ENCODE assay signal across 16 cellular contexts in the genomic region with DNA sequence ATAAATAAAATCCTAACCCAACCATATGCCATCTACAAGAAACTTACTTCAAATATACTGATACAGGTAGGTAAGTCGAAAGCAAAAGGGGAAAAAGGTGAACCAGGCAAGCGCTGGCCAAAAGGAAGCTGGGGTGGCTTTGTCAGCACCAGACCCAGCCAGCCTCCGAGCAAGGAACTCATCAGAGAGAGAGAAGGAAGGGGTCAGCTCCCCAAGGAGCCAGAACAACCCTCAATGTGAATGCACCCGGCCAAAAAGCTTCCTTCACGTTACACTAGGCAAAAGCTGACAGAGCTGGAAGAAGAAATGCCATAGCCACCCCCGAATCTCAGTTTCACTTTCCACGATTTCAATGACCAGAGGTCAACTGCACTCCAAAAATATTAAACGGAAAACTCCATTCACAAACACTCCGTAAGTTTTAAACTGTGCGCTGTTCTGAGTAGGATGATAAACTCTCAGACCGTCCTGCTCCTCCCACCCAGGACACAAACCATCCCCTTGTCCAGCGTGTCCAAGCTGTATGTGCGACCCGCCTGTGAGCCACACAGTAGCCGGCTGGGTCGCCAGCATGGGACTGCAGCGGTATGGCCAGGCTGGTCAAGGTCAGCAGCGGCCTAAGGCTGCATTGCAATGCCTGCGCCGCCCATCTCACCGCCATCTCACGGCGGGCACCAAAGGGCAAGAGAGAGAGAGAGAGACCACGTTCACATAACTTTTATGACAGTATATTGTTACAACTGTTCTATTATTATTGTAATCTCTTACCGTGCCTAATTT. TPM values are rescaled to one million over a fixed set of nuclear protein-coding genes. Genes with fewer than 3 reads are reported as not detected.
DNase-seq lines count a peak whose midpoint lies in the region; ATAC-seq and TF ChIP-seq lines count a peak whose summit lies in the region.
"Had no signal": no experiment of that assay in that cellular context is flagged by ENCODE, and none has a peak within 500 bp of the region (broad histone marks: within the 10 kb centered on the region; RNA-seq: fewer than 3 reads in every experiment).

No MANE protein-coding gene starts in this region.

- H3K23ac ChIP-seq in mesenchymal stem cell (ENCODE audit: low read length in 2 of 2): peak overlapping the region in 1 of 2 experiments; percentile 74

- peak overlapping the region in 1 of 2 experiments; percentile 54 for H3K4ac ChIP-seq in mesenchymal stem cell (ENCODE audit: low read depth in 1 of 2, low read length in 2 of 2)

- no peak for ATAC-seq in HG02588 (IDR thresholded peaks at IDR 0.05; ENCODE audit: unreplicated experiment)
- ATAC-seq: body of pancreas, foreskin keratinocyte had no signal

- H3K14ac ChIP-seq in mesenchymal stem cell (ENCODE audit: low read length in 2 of 2): peak overlapping the region in 1 of 2 experiments; percentile 82

- 85% methylated on average over 19 of the region's 25 CpGs for WGBS in mesenchymal stem cell
- 49 to 50% methylated on average over 25 of the region's 25 CpGs for WGBS in testis, 2 donors

- H4K91ac ChIP-seq in mesenchymal stem cell (ENCODE audit: low read length): peak overlapping the region; percentile 81

- TF ChIP-seq CTCF in RWPE1 (conservative IDR thresholded peaks at IDR 0.05; ENCODE audit: low read depth) (no peak), testis (IDR thresholded peaks at IDR 0.05) (no peak), foreskin fibroblast (IDR thresholded peaks at IDR 0.05; ENCODE audit: low read depth, low read length) (no peak)

- no peak overlapping the region for H2AK5ac ChIP-seq in mesenchymal stem cell (ENCODE audit: low read length, severe bottlenecking)

- no peaks in the 10 kb centered on the region for H3K27me3 ChIP-seq in mesenchymal stem cell (ENCODE audit: control insufficient read depth in 1 of 2, insufficient read depth in 1 of 2, low read length in 2 of 2)
- H3K27me3 ChIP-seq in testis: no peaks in the 10 kb centered on the region
- H3K27me3 ChIP-seq: body of pancreas, foreskin keratinocyte had no signal

- H3K4me1 ChIP-seq in mesenchymal stem cell (ENCODE audit: control insufficient read depth, insufficient read depth, low read depth, low read length) (peaks cover 32% of the 10 kb centered on the region), testis (peaks cover 15% of the 10 kb centered on the region)

- H3K9ac ChIP-seq in mesenchymal stem cell (ENCODE audit: low read length): peak overlapping the region; percentile 41

- no peak overlapping the region for H2AFZ ChIP-seq in mesenchymal stem cell (ENCODE audit: low read depth, low read length)

- intact Hi-C loops in testis (cut with DNase I; ENCODE audit: low total_unique reads): no loop called here

- TF ChIP-seq POLR2A in testis (IDR thresholded peaks at IDR 0.05): no peak

- H4K8ac ChIP-seq in mesenchymal stem cell (ENCODE audit: low read length): no peak overlapping the region

- H2BK120ac ChIP-seq in mesenchymal stem cell (ENCODE audit: low read depth, low read length): no peak overlapping the region

- no peak for DNase-seq in RWPE1 (ENCODE audit: low spot score)
- peak; percentile 38 for DNase-seq in dermis blood vessel endothelial cell
- peak; percentile 39 for DNase-seq in mesenchymal stem cell
- DNase-seq in testis: no peak
- DNase-seq in SIG-M5 (lab: John Stamatoyannopoulos, UW): no peak
- no peak for DNase-seq in foreskin fibroblast
- no peak for DNase-seq in retina
- DNase-seq: activated B cell treated with CpG ODN at 0.5 μM for 24 hours; activated naive CD4-positive, alpha-beta T cell; DMS153; effector CD4-positive, alpha-beta T cell; foreskin keratinocyte; stimulated activated naive CD4-positive, alpha-beta T cell treated with Interleukin-2 at 50 U/mL for 16 hours had no signal

- H3K36me3 ChIP-seq in mesenchymal stem cell (ENCODE audit: control insufficient read depth in 1 of 2, insufficient read depth in 2 of 2, low read depth in 1 of 2, low read length in 2 of 2) (peaks cover 12 to 34% of the 10 kb centered on the region in 2 experiments), testis (ENCODE audit: low read depth, missing control alignments) (no peaks in the 10 kb centered on the region)

- H2BK15ac ChIP-seq in mesenchymal stem cell (ENCODE audit: low read depth, poor library complexity, severe bottlenecking): no peak overlapping the region

- POLR2A ChIA-PET in RWPE1 (lab: Yijun Ruan, JAX; ENCODE audit: low non-redundant PET): no interaction called here

- H2BK5ac ChIP-seq in mesenchymal stem cell (ENCODE audit: low read depth, low read length, poor library complexity, severe bottlenecking): no peak overlapping the region

- peak overlapping the region in 1 of 2 experiments; percentile 37 for H3K18ac ChIP-seq in mesenchymal stem cell (ENCODE audit: low read depth in 1 of 2, low read length in 2 of 2)

- H3K27ac ChIP-seq in RWPE1 (peak overlapping the region; percentile 82; the same call in 1 of the 2 replicates), mesenchymal stem cell (ENCODE audit: low read length, poor library complexity, severe bottlenecking) (no peak overlapping the region), testis (peak overlapping the region; percentile 39 to 68)
- H3K27ac ChIP-seq: C4-2B, foreskin keratinocyte had no signal

- H3K4me2 ChIP-seq in mesenchymal stem cell (ENCODE audit: low read length, poor library complexity, severe bottlenecking): no peak overlapping the region

- H3K9me3 ChIP-seq in mesenchymal stem cell (ENCODE audit: control insufficient read depth, low read length) (no peaks in the 10 kb centered on the region), testis (no peaks in the 10 kb centered on the region)
- H3K9me3 ChIP-seq: body of pancreas had no signal

- peak overlapping the region; percentile 78 to 87 for H2BK12ac ChIP-seq in mesenchymal stem cell (ENCODE audit: low read length in 2 of 2)

- H3K79me1 ChIP-seq in mesenchymal stem cell (replicated peaks; ENCODE audit: low read length, poor library complexity, severe bottlenecking): peaks cover 32% of the 10 kb centered on the region

- CTCF ChIA-PET in RWPE1 (lab: Yijun Ruan, JAX): no interaction called here

- peak overlapping the region in 1 of 2 experiments; percentile 59 for H3K4me3 ChIP-seq in mesenchymal stem cell (ENCODE audit: insufficient read depth in 1 of 2, low read depth in 1 of 2, low read length in 2 of 2)
- H3K4me3 ChIP-seq in testis: peak overlapping the region; percentile 21 to 32
- no peak overlapping the region for H3K4me3 ChIP-seq in foreskin fibroblast (ENCODE audit: low read depth in 1 of 2, low read length in 2 of 2)
- H3K4me3 ChIP-seq: body of pancreas had no signal

RNA-seq across cellular contexts. Expression of gene CYFIP1, which starts 29.8 kb away (rescaled TPM):
- total RNA-seq in dermis blood vessel endothelial cell: 53.9 and 178 TPM in 2 replicates
- polyA plus RNA-seq in mesenchymal stem cell (2013, experiment 1 of 2): 42.1 TPM
- 39.2 TPM for polyA plus RNA-seq in mesenchymal stem cell (2013, experiment 2 of 2)
- total RNA-seq in testis: 100 to 1,000 TPM in 1 of 2 donors, 10 to 100 TPM in 1; 90.5 to 112 TPM
- 50.9 TPM for polyA plus RNA-seq in testis (ENCODE audit: insufficient read depth, low read depth, low replicate concordance)

Comparison
In these comparisons a context has a peak if more than half of its experiments do, and no peak if none do; other contexts are left out.
1. DNase-seq: peak in dermis blood vessel endothelial cell (single experiment) and mesenchymal stem cell (single experiment); none in RWPE1 (single experiment), testis (single experiment), SIG-M5 (single experiment), foreskin fibroblast (0 of 2) and retina (single experiment).
2. H3K4me3 ChIP-seq: peak in testis (2 of 2); none in foreskin fibroblast (0 of 2).